In the genomic region with DNA sequence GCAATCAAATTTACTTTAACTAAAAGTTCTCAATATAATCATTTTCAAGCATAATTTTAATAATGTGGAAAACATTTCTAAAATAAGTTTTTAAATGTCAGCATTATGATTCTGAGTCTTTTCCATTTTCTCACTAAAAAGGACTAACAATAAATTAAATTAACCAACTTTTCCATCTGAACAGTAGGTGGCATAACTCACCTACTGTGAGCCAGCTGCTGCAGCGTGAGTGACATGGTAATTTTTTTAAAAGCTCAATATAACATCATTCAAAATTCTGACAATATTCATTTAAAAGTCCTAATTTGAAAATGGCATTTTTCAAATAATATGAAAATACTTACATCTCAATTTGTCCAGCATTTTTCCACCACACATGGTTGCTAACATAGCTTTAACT, we compare ENCODE assay signal across 9 cellular contexts.
DNase-seq lines count a peak whose midpoint lies in the region; ATAC-seq, FAIRE-seq and TF ChIP-seq lines count a peak whose summit lies in the region.
"Had no signal": no experiment of that assay in that cellular context is flagged by ENCODE, and none has a peak within 500 bp of the region (broad histone marks: within the 10 kb centered on the region; RNA-seq: fewer than 3 reads in every experiment).

No MANE protein-coding gene starts in this region.

- H3K4me3 ChIP-seq in A549: no peak overlapping the region

- ATAC-seq in A549: peak; percentile 68 to 78; a peak in 5 of 6 replicates
- ATAC-seq in HG02970 (IDR thresholded peaks at IDR 0.05; ENCODE audit: low FRiP score, unreplicated experiment): no peak

- H3K36me3 Mint-ChIP-seq in neural crest cell (ENCODE audit: low read depth): no peaks in the 10 kb centered on the region

- in situ Hi-C loops in G401 (cut with HindIII; ENCODE audit: low sequenced_read_pairs): no loop called here

- CTCF ChIA-PET in A549 (lab: Yijun Ruan, JAX): interaction anchor here (0.7 to 13.0 kb wide), 53 partner anchors 8 to 352 kb away, joined by 3 to 414 read pairs (median 4); partner anchors contain the start of genes ASXL2 and DTNB

- H3K4me3 Mint-ChIP-seq in neural crest cell: no peak overlapping the region
- H3K4me3 Mint-ChIP-seq: stimulated activated naive CD8-positive, alpha-beta T cell treated with anti-CD3 and anti-CD28 coated beads, Interleukin-15, Interleukin-2, amounts not matched to agents 100 ng/mL and 50 ng/mL, for 24 hours had no signal

- TF ChIP-seq RAD21 in A549 (conservative IDR thresholded peaks at IDR 0.05 in 1 of 2, IDR thresholded peaks at IDR 0.05 in 1 of 2): peak; percentile 97 to 98

- peaks cover 12% of the 10 kb centered on the region for H3K4me1 ChIP-seq in A549

- POLR2A ChIA-PET in A549 (lab: Yijun Ruan, JAX): interaction anchor here (1.0 kb wide), 2 partner anchors 12 to 58 kb away, joined by 3 to 5 read pairs; no protein-coding TSS in a partner anchor

- H3K9me3 ChIP-seq in A549: no peaks in the 10 kb centered on the region

- no peaks in the 10 kb centered on the region for H3K9me3 Mint-ChIP-seq in neural crest cell
- H3K9me3 Mint-ChIP-seq: stimulated activated naive CD8-positive, alpha-beta T cell treated with anti-CD3 and anti-CD28 coated beads, Interleukin-15, Interleukin-2, amounts not matched to agents 100 ng/mL and 50 ng/mL, for 24 hours had no signal

- no peaks in the 10 kb centered on the region for H3K27me3 Mint-ChIP-seq in neural crest cell (ENCODE audit: low read depth)
- H3K27me3 Mint-ChIP-seq: stimulated activated naive CD8-positive, alpha-beta T cell treated with anti-CD3 and anti-CD28 coated beads, Interleukin-15, Interleukin-2, amounts not matched to agents 100 ng/mL and 50 ng/mL, for 24 hours had no signal

- peak; percentile 89 for FAIRE-seq in A549 (lab: Jason Lieb, UNC)

- TF ChIP-seq EP300 in A549 (IDR thresholded peaks at IDR 0.05): no peak

- H3K4me1 Mint-ChIP-seq in neural crest cell: peaks cover 4% of the 10 kb centered on the region

- WGBS in A549 (ENCODE audit: missing lambda C conversion rate): 2% methylated on average over 1 of the region's 1 CpG

- H3K27ac ChIP-seq in A549: no peak overlapping the region

- no peak for TF ChIP-seq POLR2A in A549 (IDR thresholded peaks at IDR 0.05; ENCODE audit: low read length)

- no peak overlapping the region for H3K4me2 ChIP-seq in A549

- TF ChIP-seq CTCF in A549 (IDR thresholded peaks at IDR 0.05) (peak; percentile 98), neural crest cell (conservative IDR thresholded peaks at IDR 0.05) (peak; percentile 74)

- no peak overlapping the region for H3K27ac Mint-ChIP-seq in neural crest cell (ENCODE audit: unreplicated experiment)
- H3K27ac Mint-ChIP-seq: stimulated activated naive CD8-positive, alpha-beta T cell treated with anti-CD3 and anti-CD28 coated beads, Interleukin-15, Interleukin-2, amounts not matched to agents 100 ng/mL and 50 ng/mL, for 24 hours had no signal

- DNase-seq in A549 (ENCODE audit: low read depth in 1 of 2, low spot score in 1 of 2) (peak; percentile 27 to 60), G401 (ENCODE audit: low spot score) (peak; percentile 44), NCI-H526 treated with DMSO at 0.1 percent for 48 hours (lab: John Stamatoyannopoulos, UW) (peak; percentile 6), dedifferentiated amniotic fluid mesenchymal stem cell (ENCODE audit: extremely low spot score) (peak; percentile 38), neural crest cell (ENCODE audit: low read depth, low spot score) (no peak), islet precursor cell (no peak)
- DNase-seq in effector CD4-positive, alpha-beta T cell: no peak

TF ChIP-seq in A549, 52 proteins besides CTCF, POLR2A, EP300 and RAD21:
- TF ChIP-seq HOXA7 (CRISPR knock-in tag; IDR thresholded peaks at IDR 0.05) (no peak), MAFK (IDR thresholded peaks at IDR 0.05; ENCODE audit: partially characterized antibody) (peak; percentile 27), SMC3 (IDR thresholded peaks at IDR 0.05) (peak; percentile 96)

Comparison
In these comparisons a context has a peak if more than half of its experiments do, and no peak if none do; other contexts are left out.
1. DNase-seq: peak in A549 (2 of 2), G401 (single experiment), NCI-H526 treated with DMSO at 0.1 percent for 48 hours (single experiment) and dedifferentiated amniotic fluid mesenchymal stem cell (single experiment); none in neural crest cell (single experiment), islet precursor cell (single experiment) and effector CD4-positive, alpha-beta T cell (single experiment).